In the genomic region with DNA sequence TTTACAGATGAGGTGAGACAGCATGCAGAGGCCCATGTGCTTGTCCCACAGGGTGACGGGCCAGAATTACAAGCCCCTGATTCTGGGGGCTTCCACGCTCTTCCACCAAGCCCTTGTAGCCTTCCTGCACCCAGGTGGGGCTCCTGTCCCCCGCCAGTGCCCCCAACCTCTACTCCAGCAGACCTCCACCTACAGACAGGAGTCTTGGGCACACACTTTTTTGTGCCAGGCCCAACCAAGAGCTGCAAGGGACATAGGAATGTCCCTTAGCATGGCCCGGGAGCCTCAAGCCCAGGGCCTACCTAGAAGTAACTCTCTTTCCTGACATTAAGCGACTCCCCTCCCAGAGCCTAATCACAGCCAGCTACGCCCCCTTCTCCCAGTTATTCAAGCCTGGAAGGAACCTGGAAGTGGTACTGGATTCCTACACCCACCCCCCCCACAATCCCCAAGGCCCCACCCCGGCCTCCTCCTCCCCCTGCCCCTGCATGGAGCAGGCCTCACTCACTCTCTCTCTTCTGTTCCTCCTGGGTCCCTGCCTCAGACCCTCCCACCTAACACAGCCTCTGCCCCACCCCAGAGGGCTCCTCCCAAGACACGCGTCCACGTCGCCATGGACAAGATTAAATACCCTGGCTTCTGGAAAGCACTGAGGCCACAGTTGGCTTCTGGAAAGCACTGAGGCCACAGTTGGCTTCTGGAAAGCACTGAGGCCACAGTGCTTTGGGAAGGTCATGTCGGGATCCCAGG, we compare ENCODE assay signal across 15 cellular contexts. TPM values are rescaled to one million over a fixed set of nuclear protein-coding genes. Genes with fewer than 3 reads are reported as not detected.
A peak's percentile ranks its signal among the peaks of the same experiment; 100 is the strongest.
DNase-seq lines count a peak whose midpoint lies in the region; ATAC-seq and TF ChIP-seq lines count a peak whose summit lies in the region.
"Had no signal": no experiment of that assay in that cellular context is flagged by ENCODE, and none has a peak within 500 bp of the region (broad histone marks: within the 10 kb centered on the region; RNA-seq: fewer than 3 reads in every experiment).

No MANE protein-coding gene starts in this region.

- peak; percentile 3 for DNase-seq in WTC11 (ENCODE audit: low spot score)
- peak; percentile 50 for DNase-seq in fibroblast of the aortic adventitia (ENCODE audit: low read depth)
- DNase-seq in transverse colon: no peak
- no peak for DNase-seq in DMS114 treated with DMSO at 0.1 percent for 48 hours (lab: John Stamatoyannopoulos, UW; ENCODE audit: unreplicated experiment)
- no peak for DNase-seq in PC-9
- DNase-seq: activated CD4-positive, alpha-beta T cell treated with anti-CD3 and anti-CD28 coated beads for 48 hours; activated T-cell treated with anti-CD3 and anti-CD28 coated beads, Interleukin-2, amount 50 U/mL, for 72 hours; CD4-positive, alpha-beta memory T cell; endodermal cell; GDM1; NCI-H524 treated with DMSO at 0.1 percent for 48 hours; T-helper 17 cell had no signal

- no peaks in the 10 kb centered on the region for H3F3A ChIP-seq in PC-9 (ENCODE audit: insufficient read depth, low read depth)

- intact Hi-C loops in transverse colon (cut with DNase I; ENCODE audit: low total_unique reads) (no loop called here), PC-9 (cut with micrococcal nuclease; ENCODE audit: unreplicated experiment) (no loop called here)

- H3K4me3 Mint-ChIP-seq in WTC11: no peak overlapping the region
- H3K4me3 Mint-ChIP-seq: activated T-cell treated with anti-CD3 and anti-CD28 coated beads, Interleukin-2, amount 50 U/mL, for 72 hours; CD4-positive, alpha-beta memory T cell; endodermal cell; T-helper 17 cell had no signal

- H3K36me3 ChIP-seq in muscle layer of colon (ENCODE audit: insufficient read depth, low read length) (no peaks in the 10 kb centered on the region), transverse colon (no peaks in the 10 kb centered on the region), PC-9 (ENCODE audit: low read depth) (no peaks in the 10 kb centered on the region)

- TF ChIP-seq CTCF in WTC11 (IDR thresholded peaks at IDR 0.05): no peak
- no peak for TF ChIP-seq CTCF in fibroblast of the aortic adventitia (IDR thresholded peaks at IDR 0.05; ENCODE audit: insufficient read depth, low read length)
- TF ChIP-seq CTCF in transverse colon (IDR thresholded peaks at IDR 0.05): no peak
- no peak for TF ChIP-seq CTCF in PC-9 (conservative IDR thresholded peaks at IDR 0.05)

- H4K20me1 ChIP-seq in PC-9 (ENCODE audit: insufficient read depth): no peaks in the 10 kb centered on the region

- no TSS peak for BruUV-seq in PC-9 (replicated peaks; lab: Mats Ljungman, UMichigan)

- CTCF ChIA-PET in WTC11 (lab: Charles Lee): interaction anchor here (0.6 to 2.1 kb wide), 3 partner anchors 29 to 84 kb away, joined by 3 to 4 read pairs (median 3); no protein-coding TSS in a partner anchor
- CTCF ChIA-PET in PC-9 (lab: Charles Lee): no interaction called here

- peak overlapping the region; percentile 74 for H3K9ac ChIP-seq in muscle layer of colon (ENCODE audit: low read length)

- TF ChIP-seq EP300 in transverse colon (IDR thresholded peaks at IDR 0.05; ENCODE audit: low read depth): no peak

- H2AFZ ChIP-seq in PC-9: no peak overlapping the region

- 0 out of 2 replicates have a peak, but pooled peaks cover 2% of the 10 kb centered on the region for H3K4me1 Mint-ChIP-seq in WTC11
- H3K4me1 Mint-ChIP-seq: T-helper 17 cell had no signal

- no peaks in the 10 kb centered on the region for H3K27me3 Mint-ChIP-seq in WTC11 (ENCODE audit: low read depth)

- ATAC-seq in WTC11: no peak
- no peak for ATAC-seq in GM21737 (IDR thresholded peaks at IDR 0.05; ENCODE audit: unreplicated experiment)
- ATAC-seq: activated T-cell treated with anti-CD3 and anti-CD28 coated beads, Interleukin-2, amount 50 U/mL, for 72 hours; Panc1; T-helper 17 cell had no signal

- H3K27ac Mint-ChIP-seq in WTC11: peak overlapping the region; percentile 80
- H3K27ac Mint-ChIP-seq: activated T-cell treated with anti-CD3 and anti-CD28 coated beads, Interleukin-2, amount 50 U/mL, for 72 hours; CD4-positive, alpha-beta memory T cell; endodermal cell; T-helper 17 cell had no signal

- no peak overlapping the region for H3K4me2 ChIP-seq in PC-9

- POLR2A ChIA-PET in WTC11 (lab: Charles Lee): no interaction called here
- POLR2A ChIA-PET in PC-9 (lab: Charles Lee; ENCODE audit: unreplicated experiment): no interaction called here

- no peaks in the 10 kb centered on the region for H3K9me2 ChIP-seq in PC-9 (ENCODE audit: insufficient read depth)

- in situ Hi-C loops in transverse colon (cut with MboI; ENCODE audit: low pct_ligation_motif_present in 1 of 4, low pct_unique_long_range_greater_than_20kb in 1 of 4, low sequenced_read_pairs in 3 of 4): no loop called here

- peaks cover 14% of the 10 kb centered on the region for H3K4me1 ChIP-seq in muscle layer of colon (ENCODE audit: insufficient read depth, low read length)
- H3K4me1 ChIP-seq in transverse colon: peaks cover 0 to 6% (median 4%) of the 10 kb centered on the region in 4 donors
- H3K4me1 ChIP-seq in PC-9 (replicated peaks; ENCODE audit: insufficient read depth): no peaks in the 10 kb centered on the region

- TF ChIP-seq POLR2A in transverse colon (IDR thresholded peaks at IDR 0.05): no peak

- peak overlapping the region; percentile 31 for H3K4me3 ChIP-seq in fibroblast of the aortic adventitia (ENCODE audit: low read depth, low read length)
- H3K4me3 ChIP-seq in muscle layer of colon (ENCODE audit: low read depth in 1 of 2, low read length in 2 of 2): peak overlapping the region in 1 of 2 donors; percentile 33
- no peak overlapping the region for H3K4me3 ChIP-seq in transverse colon
- no peak overlapping the region for H3K4me3 ChIP-seq in PC-9

- H3K27me3 ChIP-seq in muscle layer of colon (ENCODE audit: control insufficient read depth in 1 of 2, insufficient read depth in 2 of 2, low read length in 2 of 2) (no peaks in the 10 kb centered on the region), transverse colon (no peaks in the 10 kb centered on the region), PC-9 (ENCODE audit: insufficient read depth, low read depth) (peaks cover 95% of the 10 kb centered on the region)

- H3K79me2 ChIP-seq in PC-9 (ENCODE audit: low read depth): no peaks in the 10 kb centered on the region

- H3K27ac ChIP-seq in muscle layer of colon (ENCODE audit: low read depth, low read length) (peak overlapping the region; percentile 64), transverse colon (peak overlapping the region; percentile 46 to 61 (median 50)), PC-9 (no peak overlapping the region)

- peaks cover 14% of the 10 kb centered on the region for H3K9me3 Mint-ChIP-seq in WTC11
- H3K9me3 Mint-ChIP-seq: activated T-cell treated with anti-CD3 and anti-CD28 coated beads, Interleukin-2, amount 50 U/mL, for 72 hours had no signal

- no peaks in the 10 kb centered on the region; the same call in 1 of the 2 replicates for H3K36me3 Mint-ChIP-seq in WTC11
- H3K36me3 Mint-ChIP-seq: CD4-positive, alpha-beta memory T cell had no signal

- no peaks in the 10 kb centered on the region for H3K9me3 ChIP-seq in muscle layer of colon (ENCODE audit: low read length)
- no peaks in the 10 kb centered on the region for H3K9me3 ChIP-seq in transverse colon
- no peaks in the 10 kb centered on the region for H3K9me3 ChIP-seq in PC-9 (ENCODE audit: insufficient read depth, low read depth)

- 68% methylated on average over 12 of the region's 12 CpGs; no CpG with 5 or more reads in 1 of the 2 donors for WGBS in transverse colon (ENCODE audit: low coverage in 1 of 2), 2 donors

TF ChIP-seq in WTC11, 78 proteins besides CTCF, POLR2A, EP300 and RAD21 (continues in another document):
- TF ChIP-seq IRF2 (CRISPR knock-in tag; IDR thresholded peaks at IDR 0.05; ENCODE audit: borderline replicate concordance, low read depth) (no peak), IRF1 (CRISPR knock-in tag; IDR thresholded peaks at IDR 0.05) (no peak), ATF3 (CRISPR knock-in tag; conservative IDR thresholded peaks at IDR 0.05) (no peak), ETV6 (CRISPR knock-in tag; IDR thresholded peaks at IDR 0.05) (no peak), ZNF425 (CRISPR knock-in tag; conservative IDR thresholded peaks at IDR 0.05) (no peak)

RNA-seq across cellular contexts. Expression of gene ADAMTS2, which starts 30.5 kb away (rescaled TPM):
- total RNA-seq in WTC11 (2021): 6.9 to 11.2 TPM (median 9.0 TPM) in 3 replicates
- 25.8 and 66.6 TPM in 2 replicates for total RNA-seq in fibroblast of the aortic adventitia (ENCODE audit: low replicate concordance)
- total RNA-seq in transverse colon: 10 to 100 TPM in 2 of 4 donors, 1 to 10 TPM in 2; 6.0 to 20.9 (median 13.5) TPM
- total RNA-seq in PC-9 (2021): not detected in 2 replicates
- total RNA-seq: activated T-cell treated with anti-CD3 and anti-CD28 coated beads, Interleukin-2, amount 50 U/mL, for 72 hours; CD4-positive, alpha-beta memory T cell; T-helper 17 cell had no signal

Comparison
In these comparisons a context has a peak if more than half of its experiments do, and no peak if none do; other contexts are left out.
1. DNase-seq: peak in WTC11 (single experiment) and fibroblast of the aortic adventitia (single experiment); none in transverse colon (single experiment), DMS114 treated with DMSO at 0.1 percent for 48 hours (single experiment) and PC-9 (0 of 2).